ENCODE assay signal across 1 cellular context in genomic region chr14:75429562-75429961, GRCh38.
TF ChIP-seq lines count a peak whose summit lies in the region.

No MANE protein-coding gene starts in this region.

TF ChIP-seq in HepG2, 621 proteins besides CTCF, POLR2A, EP300 and RAD21 (continued from another document):
- TF ChIP-seq GMEB1 (CRISPR knock-in tag; IDR thresholded peaks at IDR 0.05; ENCODE audit: borderline replicate concordance) (no peak), CENPX (CRISPR knock-in tag; IDR thresholded peaks at IDR 0.05) (no peak), ZSCAN31 (CRISPR knock-in tag; IDR thresholded peaks at IDR 0.05; ENCODE audit: low read depth) (no peak), RARG (CRISPR knock-in tag; IDR thresholded peaks at IDR 0.05; ENCODE audit: low read depth) (no peak), SIX1 (CRISPR knock-in tag; IDR thresholded peaks at IDR 0.05; ENCODE audit: borderline replicate concordance) (no peak), ZBTB33 (CRISPR knock-in tag; IDR thresholded peaks at IDR 0.05) (no peak), NR3C1 (CRISPR knock-in tag; IDR thresholded peaks at IDR 0.05) (no peak)
